In the genomic region with DNA sequence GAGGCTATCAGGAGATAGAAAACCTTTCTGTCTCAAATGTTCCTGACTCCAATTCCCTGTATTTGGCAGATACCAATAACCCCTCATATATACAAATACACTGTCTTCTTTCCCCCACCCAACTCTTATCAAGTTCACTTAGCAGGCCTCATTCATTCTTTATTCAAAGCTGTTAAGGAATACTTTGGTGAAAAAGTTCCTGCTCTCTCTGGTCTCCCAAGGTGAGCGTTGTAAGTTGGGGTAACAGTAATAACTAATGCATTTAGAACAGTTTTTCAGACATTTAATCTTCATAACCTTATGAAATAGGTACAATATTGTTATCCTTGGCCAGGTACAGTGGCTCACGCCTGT, we compare ENCODE assay signal across 8 cellular contexts. TPM values are rescaled to one million over a fixed set of nuclear protein-coding genes. Genes with fewer than 3 reads are reported as not detected.
DNase-seq lines count a peak whose midpoint lies in the region; ATAC-seq and TF ChIP-seq lines count a peak whose summit lies in the region.

No MANE protein-coding gene starts in this region.

- H3K79me1 ChIP-seq in neuronal stem cell (ENCODE audit: low read depth, low read length) = no peaks in the 10 kb centered on the region

- H4K8ac ChIP-seq in neuronal stem cell (ENCODE audit: low read depth, low read length) = no peak overlapping the region

- no peak overlapping the region for H2BK5ac ChIP-seq in neuronal stem cell (ENCODE audit: low read length)

- no peak for TF ChIP-seq POLR2A in testis (IDR thresholded peaks at IDR 0.05)

- H2AK5ac ChIP-seq in neuronal stem cell (ENCODE audit: low read depth, low read length) = no peak overlapping the region

- no peak overlapping the region for H3K23ac ChIP-seq in neuronal stem cell (ENCODE audit: low read depth, low read length, poor library complexity)

- WGBS in testis, 2 donors = 63 to 82% methylated on average over 2 of the region's 2 CpGs
- no CpG with 5 or more reads among the region's 2 CpGs for WGBS in neuronal stem cell (ENCODE audit: extremely low coverage in 2 of 2, insufficient read length in 2 of 2, insufficient replicate concordance in 1 of 2), 2 donors

- H3K18ac ChIP-seq in neuronal stem cell (ENCODE audit: low read length) = no peak overlapping the region

- intact Hi-C loops in left ventricle myocardium superior (cut with micrococcal nuclease) = no loop called here
- intact Hi-C loops in testis (cut with DNase I; ENCODE audit: low total_unique reads) = loop anchor here (10.0 kb wide), 1 partner anchor 66 kb away; no protein-coding TSS in a partner anchor
- intact Hi-C loops in posterior vena cava (cut with DNase I) = no loop called here

- no peak overlapping the region for H2AFZ ChIP-seq in neuronal stem cell (ENCODE audit: low read length)

- no peaks in the 10 kb centered on the region for H3K9me3 ChIP-seq in cardiac muscle cell (ENCODE audit: low read depth)
- H3K9me3 ChIP-seq in testis = no peaks in the 10 kb centered on the region
- no peaks in the 10 kb centered on the region for H3K9me3 ChIP-seq in neuronal stem cell (replicated peaks in 1 of 2; ENCODE audit: control insufficient read depth in 2 of 2, insufficient read depth in 1 of 2, low read depth in 1 of 2, low read length in 2 of 2)

- no peaks in the 10 kb centered on the region for H3K27me3 Mint-ChIP-seq in immature natural killer cell (ENCODE audit: low read depth in 3 of 3)

- H3K4me2 ChIP-seq in neuronal stem cell (ENCODE audit: insufficient read depth, low read length, poor library complexity, severe bottlenecking) = no peak overlapping the region

- no peaks in the 10 kb centered on the region for H3K9me3 Mint-ChIP-seq in immature natural killer cell

- H3K27me3 ChIP-seq in cardiac muscle cell (no peaks in the 10 kb centered on the region), testis (no peaks in the 10 kb centered on the region), neuronal stem cell (ENCODE audit: control insufficient read depth in 3 of 3, insufficient read depth in 3 of 3, low read depth in 1 of 3, low read length in 3 of 3) (no peaks in the 10 kb centered on the region)

- H3K36me3 ChIP-seq in cardiac muscle cell (no peaks in the 10 kb centered on the region), testis (ENCODE audit: low read depth, missing control alignments) (no peaks in the 10 kb centered on the region), neuronal stem cell (replicated peaks in 1 of 2; ENCODE audit: control insufficient read depth in 2 of 2, insufficient read depth in 2 of 2, low read length in 2 of 2) (no peaks in the 10 kb centered on the region)

- no peak overlapping the region for H3K14ac ChIP-seq in neuronal stem cell (ENCODE audit: low read length)

- H3K36me3 Mint-ChIP-seq in immature natural killer cell = no peaks in the 10 kb centered on the region

- no peak overlapping the region for H3K9ac ChIP-seq in neuronal stem cell (ENCODE audit: low read depth, low read length, poor library complexity)

- peak overlapping the region; percentile 82 to 90 (median 87) for H3K4me3 Mint-ChIP-seq in immature natural killer cell

- no peak overlapping the region for H4K91ac ChIP-seq in neuronal stem cell (ENCODE audit: low read depth, low read length, poor library complexity)

- no peak overlapping the region for H3K4ac ChIP-seq in neuronal stem cell (ENCODE audit: low read length)

- DNase-seq in cardiac muscle cell (ENCODE audit: low read depth in 1 of 2, low spot score in 1 of 2) = no peak
- DNase-seq in left ventricle myocardium superior = no peak
- no peak for DNase-seq in immature natural killer cell
- no peak for DNase-seq in testis
- DNase-seq in putamen (ENCODE audit: low spot score) = no peak
- no peak for DNase-seq in neuronal stem cell (ENCODE audit: low spot score)
- no peak for DNase-seq in posterior vena cava (ENCODE audit: low spot score)

- H3K4me1 ChIP-seq in cardiac muscle cell (ENCODE audit: low read depth) = peaks cover 19% of the 10 kb centered on the region
- peaks cover 21% of the 10 kb centered on the region for H3K4me1 ChIP-seq in testis
- peaks cover 12 to 16% of the 10 kb centered on the region in 2 donors for H3K4me1 ChIP-seq in neuronal stem cell (ENCODE audit: control insufficient read depth in 2 of 2, insufficient read depth in 1 of 2, low read depth in 1 of 2, low read length in 2 of 2)

- H2BK12ac ChIP-seq in neuronal stem cell (ENCODE audit: low read length) = no peak overlapping the region

- H3K27ac ChIP-seq in cardiac muscle cell (no peak overlapping the region), testis (peak overlapping the region in 1 of 2 donors; percentile 85), neuronal stem cell (replicated peaks; ENCODE audit: low read length) (no peak overlapping the region)

- peak overlapping the region in 5 of 6 donors; percentile 86 to 95 (median 91) for H3K27ac Mint-ChIP-seq in immature natural killer cell

- H3K4me3 ChIP-seq in cardiac muscle cell (peak overlapping the region; percentile 64), WI38 (ENCODE audit: low read depth, low read length) (peak overlapping the region; percentile 74), testis (peak overlapping the region; percentile 46 to 69), neuronal stem cell (ENCODE audit: low read length in 2 of 2) (peak overlapping the region in 1 of 2 donors; percentile 44)

- no peak overlapping the region for H2BK120ac ChIP-seq in neuronal stem cell (ENCODE audit: low read depth, low read length)

- ATAC-seq in left ventricle myocardium superior = no peak

- peaks cover 39 to 42% of the 10 kb centered on the region in 2 donors for H3K4me1 Mint-ChIP-seq in immature natural killer cell

- no peak overlapping the region for H2BK15ac ChIP-seq in neuronal stem cell (ENCODE audit: low read length)

- TF ChIP-seq CTCF in cardiac muscle cell (IDR thresholded peaks at IDR 0.05; ENCODE audit: low read depth, low read length) = no peak
- no peak for TF ChIP-seq CTCF in WI38 (IDR thresholded peaks at IDR 0.05; ENCODE audit: low read depth, low read length)
- TF ChIP-seq CTCF in testis (IDR thresholded peaks at IDR 0.05) = no peak

RNA-seq across cellular contexts. Expression of gene GDF11, which starts 3.9 kb away (rescaled TPM):
- total RNA-seq in cardiac muscle cell (53.1 and 54.2 TPM in 2 replicates), left ventricle myocardium superior (8.9 TPM), testis (1 to 10 TPM; 3.1 to 3.3 TPM), posterior vena cava (10 to 100 TPM in 1 of 2 donors, 1 to 10 TPM in 1; 8.4 to 11.0 TPM)
- polyA plus RNA-seq in cardiac muscle cell (13.5 and 14.1 TPM in 2 replicates), immature natural killer cell (1 to 10 TPM in 1 of 3 donors, under 1 TPM in 2; 0.16 to 1.7 (median 0.64) TPM), testis (ENCODE audit: insufficient read depth, low read depth, low replicate concordance) (3.0 TPM)
- 26.1 TPM for polyA plus RNA-seq in neuronal stem cell (2013, experiment 1 of 2)
- polyA plus RNA-seq in neuronal stem cell (2013, experiment 2 of 2) = 26.4 TPM

RNA-seq across cellular contexts. Expression of gene CD63, which starts 10.2 kb away (rescaled TPM):
- total RNA-seq in cardiac muscle cell = 268 and 584 TPM in 2 replicates
- 694 and 1,103 TPM in 2 replicates for polyA plus RNA-seq in cardiac muscle cell
- total RNA-seq in left ventricle myocardium superior = 733 TPM
- polyA plus RNA-seq in immature natural killer cell = 1,000 to 10,000 TPM; 1,258 to 1,754 (median 1,754) TPM
- 100 to 1,000 TPM; 600 to 668 TPM for total RNA-seq in testis
- polyA plus RNA-seq in testis (ENCODE audit: insufficient read depth, low read depth, low replicate concordance) = 655 TPM
- polyA plus RNA-seq in neuronal stem cell (2013, experiment 1 of 2) = 879 TPM
- polyA plus RNA-seq in neuronal stem cell (2013, experiment 2 of 2) = 873 TPM
- total RNA-seq in posterior vena cava = 1,000 to 10,000 TPM; 1,385 to 1,570 TPM

RNA-seq across cellular contexts. Expression of gene RDH5, which starts 18.8 kb away (rescaled TPM):
- total RNA-seq in cardiac muscle cell (10.1 and 11.2 TPM in 2 replicates), left ventricle myocardium superior (13.5 TPM), testis (10 to 100 TPM; 15.1 to 18.0 TPM), posterior vena cava (10 to 100 TPM; 19.2 to 39.7 TPM)
- polyA plus RNA-seq in cardiac muscle cell (6.6 and 12.6 TPM in 2 replicates), immature natural killer cell (1 to 10 TPM in 1 of 3 donors, not detected in 2; 2.8 TPM), testis (ENCODE audit: insufficient read depth, low read depth, low replicate concordance) (9.8 TPM)
- 7.0 TPM for polyA plus RNA-seq in neuronal stem cell (2013, experiment 1 of 2)
- 6.2 TPM for polyA plus RNA-seq in neuronal stem cell (2013, experiment 2 of 2)

RNA-seq across cellular contexts. Expression of gene BLOC1S1, which starts 23.2 kb away (rescaled TPM):
- total RNA-seq in cardiac muscle cell = 133 and 194 TPM in 2 replicates
- 147 and 159 TPM in 2 replicates for polyA plus RNA-seq in cardiac muscle cell
- total RNA-seq in left ventricle myocardium superior = 124 TPM
- 100 to 1,000 TPM; 108 to 198 (median 127) TPM for polyA plus RNA-seq in immature natural killer cell
- 100 to 1,000 TPM; 110 to 145 TPM for total RNA-seq in testis
- polyA plus RNA-seq in testis (ENCODE audit: insufficient read depth, low read depth, low replicate concordance) = 108 TPM
- polyA plus RNA-seq in neuronal stem cell (2013, experiment 1 of 2) = 97.5 TPM
- polyA plus RNA-seq in neuronal stem cell (2013, experiment 2 of 2) = 97.1 TPM
- 100 to 1,000 TPM; 115 to 118 TPM for total RNA-seq in posterior vena cava

RNA-seq across cellular contexts. Expression of gene ITGA7, which starts 31.3 kb away (rescaled TPM):
- total RNA-seq in cardiac muscle cell = 93.9 and 101 TPM in 2 replicates
- 32.9 and 39.5 TPM in 2 replicates for polyA plus RNA-seq in cardiac muscle cell
- 488 TPM for total RNA-seq in left ventricle myocardium superior
- under 1 TPM in 1 of 3 donors, not detected in 2; 0.31 TPM for polyA plus RNA-seq in immature natural killer cell
- 10 to 100 TPM; 26.4 to 30.6 TPM for total RNA-seq in testis
- polyA plus RNA-seq in testis (ENCODE audit: insufficient read depth, low read depth, low replicate concordance) = 43.3 TPM
- polyA plus RNA-seq in neuronal stem cell (2013, experiment 1 of 2) = 59.4 TPM
- 56.0 TPM for polyA plus RNA-seq in neuronal stem cell (2013, experiment 2 of 2)
- total RNA-seq in posterior vena cava = 100 to 1,000 TPM; 497 to 570 TPM
